ENCODE assay signal across 22 cellular contexts in the genomic region with DNA sequence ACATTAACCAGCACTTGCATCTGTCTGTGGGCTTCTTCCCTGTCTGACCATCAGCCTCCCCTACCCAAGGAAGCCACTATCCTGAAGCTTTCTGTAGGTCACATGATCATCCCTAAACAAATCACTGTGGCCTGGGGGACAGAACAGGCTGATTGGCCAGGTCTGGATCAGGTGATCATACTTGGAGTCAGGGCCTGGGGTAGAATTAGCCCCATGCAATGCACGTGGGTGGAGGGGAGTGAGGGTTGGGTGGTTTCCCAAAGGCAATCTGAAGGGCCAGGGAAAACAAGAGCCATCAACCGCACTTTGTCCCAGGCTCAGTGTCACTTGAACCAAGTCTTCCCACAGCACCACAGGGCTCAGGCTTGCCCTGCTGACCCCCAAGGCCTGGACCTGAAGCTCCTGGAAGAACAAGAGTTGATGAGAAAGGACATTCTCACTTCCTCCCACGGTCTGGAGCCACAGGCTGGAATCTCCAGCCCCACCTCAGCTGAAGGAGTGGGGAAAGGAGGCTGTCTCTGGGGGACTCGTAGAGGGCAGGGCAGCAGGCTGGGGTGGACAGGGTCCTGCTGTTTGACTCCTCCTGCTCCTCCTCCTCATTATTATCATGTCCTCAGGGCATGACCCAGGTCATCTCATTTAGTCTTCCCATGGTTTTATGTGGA. TPM values are rescaled to one million over a fixed set of nuclear protein-coding genes. Genes with fewer than 3 reads are reported as not detected.
DNase-seq lines count a peak whose midpoint lies in the region; ATAC-seq, FAIRE-seq and TF ChIP-seq lines count a peak whose summit lies in the region.
"Had no signal": no experiment of that assay in that cellular context is flagged by ENCODE, and none has a peak within 500 bp of the region (broad histone marks: within the 10 kb centered on the region; RNA-seq: fewer than 3 reads in every experiment).

No MANE protein-coding gene starts in this region.

- H4K20me1 ChIP-seq in HCT116 (ENCODE audit: insufficient read depth) (no peaks in the 10 kb centered on the region), H1 (replicated peaks in 1 of 2; ENCODE audit: control insufficient read depth in 1 of 2, insufficient read depth in 2 of 2, low read length in 2 of 2) (no peaks in the 10 kb centered on the region)

- intact Hi-C loops in HCT116 (cut with micrococcal nuclease) = no loop called here

- no peak overlapping the region for H2AK5ac ChIP-seq in H1 (ENCODE audit: low read depth, low read length)

- no peak overlapping the region for H3K56ac ChIP-seq in H1 (replicated peaks; ENCODE audit: insufficient read length, low read depth, low read length)

- H2BK5ac ChIP-seq in H1 (ENCODE audit: low read depth, low read length) = no peak overlapping the region

- H3K4me2 ChIP-seq in HCT116 (ENCODE audit: low read length) (no peak overlapping the region), H1 (ENCODE audit: insufficient read depth in 1 of 2, low read depth in 2 of 2, low read length in 2 of 2) (no peak overlapping the region)

- no peak overlapping the region for H4K8ac ChIP-seq in H1 (ENCODE audit: extremely low read depth, insufficient read depth, low read length)

- RAD21 ChIA-PET in HCT116 (lab: Charles Lee; ENCODE audit: low non-redundant PET in 1 of 2, low total read pairs in 2 of 2, uncharacterized antibody in 2 of 2, unreplicated experiment in 2 of 2) = no interaction called here

- no peak overlapping the region for H3K9ac ChIP-seq in HCT116 (ENCODE audit: low read length)
- no peak overlapping the region for H3K9ac ChIP-seq in H1 (replicated peaks in 1 of 4; ENCODE audit: extremely low read depth in 1 of 4, low read depth in 3 of 4, low read length in 3 of 4)

- CTCF ChIA-PET in HCT116 (lab: Charles Lee) (no interaction called here), H1 (lab: Charles Lee; ENCODE audit: partially characterized antibody) (interaction anchor here (0.6 to 0.7 kb wide), 2 partner anchors 80 to 154 kb away, joined by 3 to 4 read pairs; no protein-coding TSS in a partner anchor)

- H3K4me3 ChIP-seq in CD4-positive, CD25-positive, alpha-beta regulatory T cell (ENCODE audit: low read depth, low read length) = no peak overlapping the region
- H3K4me3 ChIP-seq in HCT116 (replicated peaks in 1 of 2; ENCODE audit: low read depth in 1 of 2, low read length in 2 of 2) = no peak overlapping the region
- H3K4me3 ChIP-seq in H1 (ENCODE audit: extremely low read depth in 1 of 4, insufficient read depth in 2 of 4, low read depth in 3 of 4, low read length in 4 of 4) = no peak overlapping the region

- no peaks in the 10 kb centered on the region for H3K4me1 ChIP-seq in CD4-positive, CD25-positive, alpha-beta regulatory T cell (ENCODE audit: control insufficient read depth, insufficient read depth, low read length, poor library complexity, severe bottlenecking)
- peaks cover 0 to 7% of the 10 kb centered on the region in 2 experiments; a peak in 1 of 4 replicates for H3K4me1 ChIP-seq in HCT116 (ENCODE audit: control insufficient read depth in 1 of 2, insufficient read depth in 2 of 2, low read length in 2 of 2)
- no peaks in the 10 kb centered on the region; a peak in 2 of 7 replicates for H3K4me1 ChIP-seq in H1 (replicated peaks in 1 of 4; ENCODE audit: control insufficient read depth in 3 of 4, insufficient read depth in 4 of 4, low read length in 3 of 4)

- no peak overlapping the region for H2BK120ac ChIP-seq in H1 (replicated peaks; ENCODE audit: low read depth, low read length)

- H2AFZ ChIP-seq in HCT116 (ENCODE audit: low read depth, low read length, poor library complexity, severe bottlenecking) = no peak overlapping the region
- H2AFZ ChIP-seq in H1 (ENCODE audit: low read length) = 0 out of 2 replicates have a peak overlapping the region, but pooled peaks have one; percentile 58

- TF ChIP-seq POLR2A in HCT116 (IDR thresholded peaks at IDR 0.05; ENCODE audit: borderline replicate concordance, extremely low read depth, insufficient read depth, insufficient read length) (no peak), H1 (IDR thresholded peaks at IDR 0.05; ENCODE audit: control extremely low read depth in 1 of 2, low read depth in 2 of 2, low read length in 2 of 2) (no peak)

- H3K4ac ChIP-seq in H1 (replicated peaks; ENCODE audit: insufficient read length, low read depth, low read length) = no peak overlapping the region

- POLR2A ChIA-PET in HCT116 (lab: Charles Lee) (no interaction called here), H1 (lab: Charles Lee; ENCODE audit: partially characterized antibody) (interaction anchor here (0.7 kb wide), 1 partner anchor 13 kb away, joined by 3 read pairs; no protein-coding TSS in a partner anchor)

- H3K9me3 Mint-ChIP-seq in CD4-positive, CD25-positive, alpha-beta regulatory T cell = no peaks in the 10 kb centered on the region
- no peaks in the 10 kb centered on the region for H3K9me3 Mint-ChIP-seq in effector memory CD8-positive, alpha-beta T cell
- H3K9me3 Mint-ChIP-seq: CD4-positive, alpha-beta T cell; T-helper 1 cell treated with Interleukin-12 subunit alpha and Interleukin-12 subunit beta and Interleukin-4 antibody, amounts not matched to agents 30 μg/mL and 1 μg/mL, for 36 hours had no signal

- no peaks in the 10 kb centered on the region for H3K79me2 ChIP-seq in HCT116 (ENCODE audit: insufficient read depth, low read length)
- H3K79me2 ChIP-seq in H1 (ENCODE audit: control insufficient read depth in 1 of 2, insufficient read depth in 2 of 2, low read length in 2 of 2) = no peaks in the 10 kb centered on the region

- no peaks in the 10 kb centered on the region for H3K36me3 ChIP-seq in CD4-positive, CD25-positive, alpha-beta regulatory T cell (ENCODE audit: control insufficient read depth, insufficient read depth, low read length)
- H3K36me3 ChIP-seq in HCT116 (ENCODE audit: control insufficient read depth in 1 of 2, insufficient read depth in 2 of 2, low read length in 2 of 2) (no peaks in the 10 kb centered on the region), H1 (ENCODE audit: control insufficient read depth in 2 of 4, insufficient read depth in 4 of 4, low read length in 3 of 4) (no peaks in the 10 kb centered on the region)

- H3K18ac ChIP-seq in H1 (ENCODE audit: extremely low read depth, low read length) = no peak overlapping the region

- H3K9me3 ChIP-seq in CD4-positive, CD25-positive, alpha-beta regulatory T cell (ENCODE audit: control insufficient read depth in 2 of 2, low read length in 2 of 2) = no peaks in the 10 kb centered on the region
- H3K9me3 ChIP-seq in HCT116 (ENCODE audit: control insufficient read depth in 1 of 2, insufficient read depth in 1 of 2, low read depth in 1 of 2, low read length in 2 of 2) (no peaks in the 10 kb centered on the region), T-helper 17 cell (ENCODE audit: control insufficient read depth, low read length, poor library complexity, severe bottlenecking) (no peaks in the 10 kb centered on the region), H1 (ENCODE audit: insufficient read depth in 2 of 2, low read depth in 1 of 2, low read length in 1 of 2) (no peaks in the 10 kb centered on the region)

- no peaks in the 10 kb centered on the region for H3K23me2 ChIP-seq in H1 (ENCODE audit: low read depth, low read length)

- H3K27ac ChIP-seq in CD4-positive, CD25-positive, alpha-beta regulatory T cell (ENCODE audit: insufficient read depth, low read length, poor library complexity, severe bottlenecking) = no peak overlapping the region
- H3K27ac ChIP-seq in HCT116 (ENCODE audit: low read depth, low read length) = no peak overlapping the region
- no peak overlapping the region for H3K27ac ChIP-seq in H1 (ENCODE audit: low read depth, low read length)

- 69% methylated on average over 4 of the region's 4 CpGs; no CpG with 5 or more reads in 1 of the 2 experiments for WGBS in H1 (ENCODE audit: extremely low coverage in 1 of 2, insufficient coverage in 1 of 2, insufficient read length in 1 of 2, insufficient replicate concordance in 2 of 2, low coverage in 1 of 2, low lambda C conversion rate in 2 of 2, missing lambda C conversion rate in 1 of 2), 2 experiments

- FAIRE-seq in H1 (lab: Jason Lieb, UNC) = no peak
- FAIRE-seq: D721Med, G401.6, H54 had no signal

- H3K79me1 ChIP-seq in H1 (ENCODE audit: low read depth, low read length) = no peaks in the 10 kb centered on the region

- no peak for TF ChIP-seq CTCF in HCT116 (IDR thresholded peaks at IDR 0.05 in 2 of 3, conservative IDR thresholded peaks at IDR 0.05 in 1 of 3; ENCODE audit: borderline replicate concordance in 1 of 3, insufficient read depth in 1 of 3, low read depth in 2 of 3, low read length in 2 of 3)
- TF ChIP-seq CTCF in H1 (IDR thresholded peaks at IDR 0.05; ENCODE audit: control extremely low read depth in 1 of 3, insufficient read depth in 1 of 3, low read depth in 1 of 3, low read length in 3 of 3) = no peak

- TF ChIP-seq RAD21 in HCT116 (IDR thresholded peaks at IDR 0.05; ENCODE audit: low read depth) (no peak), H1 (IDR thresholded peaks at IDR 0.05 in 1 of 2, conservative IDR thresholded peaks at IDR 0.05 in 1 of 2; ENCODE audit: low read depth in 2 of 2, low read length in 2 of 2) (no peak)

- no peak for TF ChIP-seq EP300 in H1 (IDR thresholded peaks at IDR 0.05; ENCODE audit: borderline replicate concordance in 1 of 2, low read depth in 2 of 2, low read length in 2 of 2)

- ATAC-seq in CD4-positive, CD25-positive, alpha-beta regulatory T cell (ENCODE audit: low read depth in 2 of 2) = no peak
- ATAC-seq in HCT116 (peak; percentile 62), T-helper 17 cell (no peak), HG02973 (IDR thresholded peaks at IDR 0.05; ENCODE audit: unreplicated experiment) (no peak)
- ATAC-seq in effector memory CD8-positive, alpha-beta T cell (replicated peaks) = no peak
- ATAC-seq: Panc1, Right ventricle myocardium inferior had no signal

- no peaks in the 10 kb centered on the region for H3K27me3 ChIP-seq in CD4-positive, CD25-positive, alpha-beta regulatory T cell (ENCODE audit: control insufficient read depth, insufficient read depth, low read length)
- H3K27me3 ChIP-seq in HCT116 (ENCODE audit: insufficient read depth, low read length) (no peaks in the 10 kb centered on the region), H1 (replicated peaks in 1 of 4; ENCODE audit: control insufficient read depth in 3 of 4, extremely low read depth in 1 of 4, insufficient read depth in 3 of 4, low read length in 3 of 4) (no peaks in the 10 kb centered on the region)

- BruUV-seq in HCT116 (replicated peaks; lab: Mats Ljungman, UMichigan) = no TSS peak

- H2BK12ac ChIP-seq in H1 (ENCODE audit: low read depth, low read length) = no peak overlapping the region

- no peak overlapping the region for H4K91ac ChIP-seq in H1 (replicated peaks; ENCODE audit: insufficient read length, low read length)

- H3K9me2 ChIP-seq in HCT116 (ENCODE audit: insufficient read depth) = no peaks in the 10 kb centered on the region

- DNase-seq in CD4-positive, CD25-positive, alpha-beta regulatory T cell = no peak
- DNase-seq in HCT116 (ENCODE audit: low read depth, low spot score) (no peak), T-helper 17 cell (no peak), H1 (ENCODE audit: low read depth in 1 of 2, low spot score in 2 of 2) (no peak), RPMI8226 (no peak), NCI-H2227 treated with DMSO at 0.1 percent for 48 hours (lab: John Stamatoyannopoulos, UW) (no peak)
- DNase-seq in effector memory CD8-positive, alpha-beta T cell = no peak
- DNase-seq: CD4-positive, alpha-beta T cell; DMS79 treated with DMSO at 0.1 percent for 48 hours; KG1; NCI-H1436; NCI-H2029; NCI-H2171; NCI-H748 treated with DMSO at 0.1 percent for 48 hours had no signal

- no peak overlapping the region for H4K5ac ChIP-seq in H1 (ENCODE audit: insufficient read length, low read depth, low read length)

- H2BK20ac ChIP-seq in H1 (ENCODE audit: low read length) = no peak overlapping the region; the same call in 1 of the 2 replicates

- H3K4me3 Mint-ChIP-seq in CD4-positive, CD25-positive, alpha-beta regulatory T cell = no peak overlapping the region
- H3K4me3 Mint-ChIP-seq in T-helper 17 cell = peak overlapping the region; percentile 19
- H3K4me3 Mint-ChIP-seq in effector memory CD8-positive, alpha-beta T cell = no peak overlapping the region
- H3K4me3 Mint-ChIP-seq: CD4-positive, alpha-beta T cell; T-helper 1 cell treated with Interleukin-12 subunit alpha and Interleukin-12 subunit beta and Interleukin-4 antibody, amounts not matched to agents 30 μg/mL and 1 μg/mL, for 36 hours had no signal

- no peak overlapping the region for H3K23ac ChIP-seq in H1 (ENCODE audit: insufficient read length)

- no peaks in the 10 kb centered on the region for H3K36me3 Mint-ChIP-seq in CD4-positive, CD25-positive, alpha-beta regulatory T cell
- H3K36me3 Mint-ChIP-seq in T-helper 17 cell (ENCODE audit: low read depth) = peaks cover 8% of the 10 kb centered on the region
- H3K36me3 Mint-ChIP-seq in effector memory CD8-positive, alpha-beta T cell (ENCODE audit: insufficient read depth) = no peaks in the 10 kb centered on the region

- H3K14ac ChIP-seq in H1 (ENCODE audit: insufficient read length) = no peak overlapping the region

- H3K27me3 Mint-ChIP-seq in CD4-positive, CD25-positive, alpha-beta regulatory T cell = peaks cover 8% of the 10 kb centered on the region
- H3K27me3 Mint-ChIP-seq in T-helper 17 cell = peaks cover 6% of the 10 kb centered on the region
- H3K27me3 Mint-ChIP-seq in effector memory CD8-positive, alpha-beta T cell = peaks cover 15 to 19% of the 10 kb centered on the region in 2 donors

- peaks cover 4 to 14% (median 8%) of the 10 kb centered on the region in 4 donors for H3K4me1 Mint-ChIP-seq in CD4-positive, CD25-positive, alpha-beta regulatory T cell
- H3K4me1 Mint-ChIP-seq in T-helper 17 cell = peaks cover 20% of the 10 kb centered on the region
- peaks cover 0 to 13% of the 10 kb centered on the region in 2 donors for H3K4me1 Mint-ChIP-seq in effector memory CD8-positive, alpha-beta T cell (ENCODE audit: low read depth in 2 of 2)

- peak overlapping the region in 2 of 3 donors; percentile 60 to 70 for H3K27ac Mint-ChIP-seq in CD4-positive, CD25-positive, alpha-beta regulatory T cell
- H3K27ac Mint-ChIP-seq in T-helper 17 cell = peak overlapping the region; percentile 77
- peak overlapping the region in 1 of 2 donors; percentile 26 for H3K27ac Mint-ChIP-seq in effector memory CD8-positive, alpha-beta T cell
- H3K27ac Mint-ChIP-seq: CD4-positive, alpha-beta T cell; T-helper 1 cell treated with Interleukin-12 subunit alpha and Interleukin-12 subunit beta and Interleukin-4 antibody, amounts not matched to agents 30 μg/mL and 1 μg/mL, for 36 hours had no signal

- H2BK15ac ChIP-seq in H1 (ENCODE audit: low read length) = peak overlapping the region; percentile 81; the same call in 1 of the 2 replicates

RNA-seq across cellular contexts. Expression of a gene that starts 31.5 kb away (rescaled TPM):
- total RNA-seq in CD4-positive, CD25-positive, alpha-beta regulatory T cell = 36.9 TPM
- polyA plus RNA-seq in CD4-positive, CD25-positive, alpha-beta regulatory T cell = 1 to 10 TPM; 3.2 to 5.9 (median 4.2) TPM
- total RNA-seq in HCT116 (2021; ENCODE audit: unreplicated experiment) (18.3 TPM), T-helper 17 cell (10 to 100 TPM; 79.8 to 93.2 TPM)
- polyA plus RNA-seq in HCT116 (2012) = 11.6 and 16.8 TPM in 2 replicates
- total RNA-seq in H1 (2021; fragmentation: NEBNext Ultra II Directional; extraction: Animal tissue kit (Norgen Biotek cat#: 25700)) = 8.8 and 10.2 TPM in 2 replicates
- 5.2 and 7.0 TPM in 2 replicates for polyA plus RNA-seq in H1 (2011; rRNA removed)
- 2.8 TPM for polyA plus RNA-seq in H1 (2011; cell fraction: cytosol; rRNA removed)
- polyA plus RNA-seq in H1 (2011; cell fraction: nucleus; rRNA removed) = 5.7 TPM
- 9.6 to 10.3 TPM (median 10.0 TPM) in 4 replicates for polyA plus RNA-seq in H1 (2012, experiment 1 of 2)
- polyA plus RNA-seq in H1 (2012, experiment 2 of 2) = 8.6 TPM
- 14.5 TPM for polyA plus RNA-seq in H1 (2013, experiment 1 of 2)
- 15.6 TPM for polyA plus RNA-seq in H1 (2013, experiment 2 of 2)
- polyA minus RNA-seq in H1 (2011; rRNA and poly(A)+ RNA removed) = 4.0 and 5.8 TPM in 2 replicates
- 2.6 TPM for polyA minus RNA-seq in H1 (2011; cell fraction: cytosol; rRNA and poly(A)+ RNA removed)
- polyA minus RNA-seq in H1 (2011; cell fraction: nucleus; rRNA and poly(A)+ RNA removed) = 6.3 TPM
- total RNA-seq: NCI-H460 had no signal
